ENCODE assay signal across 2 cellular contexts in genomic region chr11:104151404-104152204, GRCh38.
TF ChIP-seq lines count a peak whose summit lies in the region.

No MANE protein-coding gene starts in this region.

TF ChIP-seq in HCT116, 20 proteins besides CTCF, POLR2A, EP300 and RAD21:
- TF ChIP-seq CEBPB (IDR thresholded peaks at IDR 0.05; ENCODE audit: low read depth) = no peak
- TF ChIP-seq POLR2AphosphoS5 (IDR thresholded peaks at IDR 0.05; ENCODE audit: low read depth, low read length) = no peak
- TF ChIP-seq YY1 (IDR thresholded peaks at IDR 0.05; ENCODE audit: extremely low read depth, insufficient replicate concordance, low read depth, low read length) = no peak
- no peak for TF ChIP-seq ELF1 (IDR thresholded peaks at IDR 0.05; ENCODE audit: borderline replicate concordance, low read depth)
- no peak for TF ChIP-seq MAX (IDR thresholded peaks at IDR 0.05)
- no peak for TF ChIP-seq ZFX (IDR thresholded peaks at IDR 0.05)
- no peak for TF ChIP-seq JUND (IDR thresholded peaks at IDR 0.05)
- no peak for TF ChIP-seq ZBTB33 (IDR thresholded peaks at IDR 0.05; ENCODE audit: extremely low read depth, insufficient replicate concordance, low read length)
- no peak for TF ChIP-seq EGR1 (IDR thresholded peaks at IDR 0.05; ENCODE audit: low read depth)
- no peak for TF ChIP-seq ZNF274 (IDR thresholded peaks at IDR 0.05; ENCODE audit: low read depth, low read length)
- no peak for TF ChIP-seq FOSL1 (IDR thresholded peaks at IDR 0.05; ENCODE audit: low read depth)
- TF ChIP-seq REST (IDR thresholded peaks at IDR 0.05; ENCODE audit: low read depth) = no peak
- no peak for TF ChIP-seq SRF (IDR thresholded peaks at IDR 0.05; ENCODE audit: low read depth)
- no peak for TF ChIP-seq SP1 (IDR thresholded peaks at IDR 0.05; ENCODE audit: low read depth)
- no peak for TF ChIP-seq EZH2phosphoT487 (IDR thresholded peaks at IDR 0.05; ENCODE audit: borderline replicate concordance)

TF ChIP-seq in liver, 16 proteins besides CTCF, POLR2A, EP300 and RAD21:
- TF ChIP-seq FOXA2 (IDR thresholded peaks at IDR 0.05) (no peak), HNF4G (IDR thresholded peaks at IDR 0.05) (no peak), FOXA1 (IDR thresholded peaks at IDR 0.05) (no peak), REST (IDR thresholded peaks at IDR 0.05) (no peak), RXRA (IDR thresholded peaks at IDR 0.05) (no peak), YY1 (IDR thresholded peaks at IDR 0.05) (no peak)
